In the genomic region with DNA sequence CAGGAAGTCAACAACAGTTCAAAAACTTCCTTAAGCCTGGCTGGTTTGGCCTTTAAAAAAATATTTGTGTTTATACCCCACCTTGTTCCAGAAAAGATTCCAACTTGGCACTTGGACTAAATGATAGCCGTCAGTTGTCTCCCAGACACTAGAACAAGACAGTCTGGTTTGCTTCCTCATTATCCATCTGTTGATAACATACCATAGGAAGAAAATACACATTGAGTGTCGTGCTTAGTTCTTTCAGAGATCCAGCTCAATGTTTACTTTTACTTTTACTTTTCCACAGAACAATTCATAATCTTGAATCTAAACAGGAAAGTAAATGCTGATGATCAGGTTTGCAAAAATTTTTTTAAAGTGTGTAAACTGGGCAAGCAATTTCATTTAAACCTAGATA, we compare ENCODE assay signal across 12 cellular contexts. TPM values are rescaled to one million over a fixed set of nuclear protein-coding genes. Genes with fewer than 3 reads are reported as not detected.
DNase-seq lines count a peak whose midpoint lies in the region; ATAC-seq and TF ChIP-seq lines count a peak whose summit lies in the region.
"Had no signal": no experiment of that assay in that cellular context is flagged by ENCODE, and none has a peak within 500 bp of the region (broad histone marks: within the 10 kb centered on the region; RNA-seq: fewer than 3 reads in every experiment).

No MANE protein-coding gene starts in this region.

- in situ Hi-C loops in HAP-1 (cut with MboI; ENCODE audit: low sequenced_read_pairs): no loop called here

- ATAC-seq in natural killer cell (no peak), left colon (peak; percentile 41), GM18861 (IDR thresholded peaks at IDR 0.05; ENCODE audit: unreplicated experiment) (no peak)
- ATAC-seq in natural killer cell treated with Interleukin-12 subunit alpha and Interleukin-12 subunit beta and Interleukin-15 and Interleukin-18, amount 100 ng/mL, for 72 hours: no peak

- intact Hi-C loops in natural killer cell (cut with micrococcal nuclease) (loop anchor here (5.0 kb wide), 1 partner anchor 179 kb away; a partner anchor contains a TSS), left colon (cut with DNase I, micrococcal nuclease) (no loop called here)
- intact Hi-C loops in activated CD4-positive, alpha-beta memory T cell treated with anti-CD3 and anti-CD28 coated beads for 36 hours (cut with micrococcal nuclease): loop anchor here (2.0 kb wide), 1 partner anchor 121 kb away; no protein-coding TSS in a partner anchor

- 56% methylated on average over 2 of the region's 2 CpGs for WGBS in urinary bladder

- peaks cover 8% of the 10 kb centered on the region for H3K36me3 Mint-ChIP-seq in natural killer cell
- peaks cover 9% of the 10 kb centered on the region for H3K36me3 Mint-ChIP-seq in natural killer cell treated with Interleukin-12 subunit alpha and Interleukin-12 subunit beta and Interleukin-15 and Interleukin-18, amount 100 ng/mL, for 72 hours
- peaks cover 8% of the 10 kb centered on the region for H3K36me3 Mint-ChIP-seq in activated CD4-positive, alpha-beta memory T cell treated with anti-CD3 and anti-CD28 coated beads for 36 hours

- H3K4me3 Mint-ChIP-seq in natural killer cell: no peak overlapping the region
- no peak overlapping the region for H3K4me3 Mint-ChIP-seq in natural killer cell treated with Interleukin-12 subunit alpha and Interleukin-12 subunit beta and Interleukin-15 and Interleukin-18, amount 100 ng/mL, for 72 hours
- H3K4me3 Mint-ChIP-seq in activated CD4-positive, alpha-beta memory T cell treated with anti-CD3 and anti-CD28 coated beads for 36 hours: peak overlapping the region; percentile 34

- POLR2A ChIA-PET in activated CD4-positive, alpha-beta memory T cell treated with anti-CD3 and anti-CD28 coated beads for 36 hours (lab: Charles Lee): no interaction called here

- H3K27ac ChIP-seq in urinary bladder (ENCODE audit: low read depth): peak overlapping the region; percentile 5
- H3K27ac ChIP-seq: neutrophil had no signal

- H3K9me3 ChIP-seq in HAP-1: no peaks in the 10 kb centered on the region
- H3K9me3 ChIP-seq: neutrophil, uterus had no signal

- H3K27me3 Mint-ChIP-seq in natural killer cell (ENCODE audit: low read depth in 2 of 2): no peaks in the 10 kb centered on the region
- no peaks in the 10 kb centered on the region for H3K27me3 Mint-ChIP-seq in natural killer cell treated with Interleukin-12 subunit alpha and Interleukin-12 subunit beta and Interleukin-15 and Interleukin-18, amount 100 ng/mL, for 72 hours
- H3K27me3 Mint-ChIP-seq in activated CD4-positive, alpha-beta memory T cell treated with anti-CD3 and anti-CD28 coated beads for 36 hours: no peaks in the 10 kb centered on the region

- TF ChIP-seq CTCF in natural killer cell (IDR thresholded peaks at IDR 0.05): no peak

- CTCF ChIA-PET in activated CD4-positive, alpha-beta memory T cell treated with anti-CD3 and anti-CD28 coated beads for 36 hours (lab: Charles Lee): interaction anchor here (0.9 to 1.0 kb wide), 2 partner anchors 132 to 305 kb away, joined by 3 read pairs; no protein-coding TSS in a partner anchor

- no peak overlapping the region for H3K4me3 ChIP-seq in urinary bladder (ENCODE audit: low read depth, low read length)
- H3K4me3 ChIP-seq in HAP-1: no peak overlapping the region
- H3K4me3 ChIP-seq: coronary artery, uterus had no signal

- H3K27me3 ChIP-seq in HAP-1 (ENCODE audit: low read depth): no peaks in the 10 kb centered on the region
- H3K27me3 ChIP-seq: neutrophil, uterus had no signal

- peaks cover 22 to 30% of the 10 kb centered on the region in 2 donors for H3K4me1 Mint-ChIP-seq in natural killer cell
- peaks cover 20 to 29% of the 10 kb centered on the region in 2 donors for H3K4me1 Mint-ChIP-seq in natural killer cell treated with Interleukin-12 subunit alpha and Interleukin-12 subunit beta and Interleukin-15 and Interleukin-18, amount 100 ng/mL, for 72 hours (ENCODE audit: low read depth in 2 of 2)
- peaks cover 39% of the 10 kb centered on the region for H3K4me1 Mint-ChIP-seq in activated CD4-positive, alpha-beta memory T cell treated with anti-CD3 and anti-CD28 coated beads for 36 hours (ENCODE audit: low read depth)

- peak overlapping the region; percentile 54 to 67 for H3K27ac Mint-ChIP-seq in natural killer cell
- H3K27ac Mint-ChIP-seq in natural killer cell treated with Interleukin-12 subunit alpha and Interleukin-12 subunit beta and Interleukin-15 and Interleukin-18, amount 100 ng/mL, for 72 hours: peak overlapping the region in 1 of 2 donors; percentile 23
- H3K27ac Mint-ChIP-seq in activated CD4-positive, alpha-beta memory T cell treated with anti-CD3 and anti-CD28 coated beads for 36 hours: peak overlapping the region; percentile 62

- H3K9me3 Mint-ChIP-seq in natural killer cell: no peaks in the 10 kb centered on the region
- no peaks in the 10 kb centered on the region for H3K9me3 Mint-ChIP-seq in natural killer cell treated with Interleukin-12 subunit alpha and Interleukin-12 subunit beta and Interleukin-15 and Interleukin-18, amount 100 ng/mL, for 72 hours
- H3K9me3 Mint-ChIP-seq in activated CD4-positive, alpha-beta memory T cell treated with anti-CD3 and anti-CD28 coated beads for 36 hours: no peaks in the 10 kb centered on the region

- no peak for DNase-seq in natural killer cell
- no peak for DNase-seq in natural killer cell treated with Interleukin-12 subunit alpha and Interleukin-12 subunit beta and Interleukin-15 and Interleukin-18, amount 100 ng/mL, for 72 hours (ENCODE audit: low spot score)
- DNase-seq in activated CD4-positive, alpha-beta memory T cell treated with anti-CD3 and anti-CD28 coated beads for 36 hours: no peak
- no peak for DNase-seq in left colon
- DNase-seq in HAP-1 (ENCODE audit: low spot score in 2 of 2): no peak
- DNase-seq in hepatic stellate cell (ENCODE audit: low spot score): no peak
- DNase-seq: Calu3, uterus had no signal

- H3K4me1 ChIP-seq in urinary bladder (ENCODE audit: insufficient read depth) (no peaks in the 10 kb centered on the region), HAP-1 (peaks cover 5% of the 10 kb centered on the region)
- H3K4me1 ChIP-seq: uterus had no signal

- no peaks in the 10 kb centered on the region for H3K36me3 ChIP-seq in urinary bladder (ENCODE audit: insufficient read depth)
- H3K36me3 ChIP-seq in HAP-1 (replicated peaks): no peaks in the 10 kb centered on the region
- H3K36me3 ChIP-seq: neutrophil, uterus had no signal

RNA-seq across cellular contexts. Expression of a gene that starts 2.4 kb away (rescaled TPM):
- total RNA-seq in natural killer cell (10 to 100 TPM; 12.1 to 17.3 (median 13.5) TPM), left colon (10 to 100 TPM; 20.9 to 21.2 TPM), urinary bladder (64.4 TPM)
- 10 to 100 TPM; 12.8 to 19.7 TPM for total RNA-seq in natural killer cell treated with Interleukin-12 subunit alpha and Interleukin-12 subunit beta and Interleukin-15 and Interleukin-18, amount 100 ng/mL, for 72 hours
- total RNA-seq in activated CD4-positive, alpha-beta memory T cell treated with anti-CD3 and anti-CD28 coated beads for 36 hours: 10 to 100 TPM; 12.5 to 12.8 TPM
- polyA plus RNA-seq in urinary bladder: 14.0 TPM

Comparison
In these comparisons a context has a peak if more than half of its experiments do, and no peak if none do; other contexts are left out.
1. intact Hi-C loops: an anchor here in natural killer cell (5.0 kb wide) and activated CD4-positive, alpha-beta memory T cell treated with anti-CD3 and anti-CD28 coated beads for 36 hours (2.0 kb wide); none called in left colon.